Comparison of ENCODE assay signal across 15 cellular contexts in genomic region chr20:5780233-5781217, GRCh38. TPM values are rescaled to one million over a fixed set of nuclear protein-coding genes. Genes with fewer than 3 reads are reported as not detected.
DNase-seq lines count a peak whose midpoint lies in the region; ATAC-seq, FAIRE-seq and TF ChIP-seq lines count a peak whose summit lies in the region.
"Had no signal": no experiment of that assay in that cellular context is flagged by ENCODE, and none has a peak within 500 bp of the region (broad histone marks: within the 10 kb centered on the region; RNA-seq: fewer than 3 reads in every experiment).

No MANE protein-coding gene starts in this region.

- no peak overlapping the region for H2AFZ ChIP-seq in fibroblast of lung (ENCODE audit: low read length)

- no peak overlapping the region for H3K4me3 ChIP-seq in CD8-positive, alpha-beta memory T cell (ENCODE audit: low read length)
- H3K4me3 ChIP-seq in fibroblast of lung (replicated peaks in 1 of 4; ENCODE audit: control extremely low read depth in 1 of 4, insufficient read depth in 1 of 4, low read depth in 3 of 4, low read length in 4 of 4) = no peak overlapping the region

- H3K27me3 Mint-ChIP-seq in CD8-positive, alpha-beta memory T cell = no peaks in the 10 kb centered on the region

- CTCF ChIA-PET in CD8-positive, alpha-beta memory T cell (lab: Charles Lee) = interaction anchor here (1.2 to 1.7 kb wide), 2 partner anchors 211 to 251 kb away, joined by 3 to 5 read pairs; no protein-coding TSS in a partner anchor

- ATAC-seq in HG03469 (IDR thresholded peaks at IDR 0.05; ENCODE audit: unreplicated experiment) = peak; percentile 38

- no peak for TF ChIP-seq CTCF in fibroblast of lung (conservative IDR thresholded peaks at IDR 0.05 in 1 of 2, IDR thresholded peaks at IDR 0.05 in 1 of 2; ENCODE audit: low read depth in 1 of 2, low read length in 2 of 2)

- H3K4me2 ChIP-seq in fibroblast of lung (ENCODE audit: extremely low read depth, insufficient read depth, low read length) = no peak overlapping the region

- peaks cover 0 to 14% (median 3%) of the 10 kb centered on the region in 3 donors for H3K4me1 Mint-ChIP-seq in CD8-positive, alpha-beta memory T cell
- H3K4me1 Mint-ChIP-seq: CD14-positive monocyte had no signal

- H3K4me3 Mint-ChIP-seq in CD8-positive, alpha-beta memory T cell = no peak overlapping the region
- H3K4me3 Mint-ChIP-seq: CD14-positive monocyte had no signal

- peak overlapping the region in 3 of 8 donors; percentile 38 to 84 (median 42) for H3K27ac Mint-ChIP-seq in CD8-positive, alpha-beta memory T cell

- FAIRE-seq in urothelium cell line (lab: Jason Lieb, UNC) = no peak
- FAIRE-seq: bronchial epithelial cell, endothelial cell of umbilical vein, TTC549 had no signal

- no peaks in the 10 kb centered on the region for H3K4me1 ChIP-seq in CD8-positive, alpha-beta memory T cell (ENCODE audit: insufficient read depth, low read length)
- H3K4me1 ChIP-seq in fibroblast of lung (ENCODE audit: control insufficient read depth, extremely low read depth, insufficient read depth, low read length) = no peaks in the 10 kb centered on the region

- H3K9me3 Mint-ChIP-seq in CD8-positive, alpha-beta memory T cell = no peaks in the 10 kb centered on the region
- H3K9me3 Mint-ChIP-seq: CD14-positive monocyte had no signal

- H3K9me3 ChIP-seq in CD8-positive, alpha-beta memory T cell (ENCODE audit: low read length) = no peaks in the 10 kb centered on the region
- no peaks in the 10 kb centered on the region for H3K9me3 ChIP-seq in fibroblast of lung (ENCODE audit: control insufficient read depth, insufficient read depth, low read depth, low read length)

- DNase-seq in A172 (ENCODE audit: low spot score) (peak; percentile 30), fibroblast of lung (ENCODE audit: low read depth in 2 of 2) (peak; percentile 28 to 36), urothelium cell line (ENCODE audit: low spot score) (no peak), NCI-H128 (lab: John Stamatoyannopoulos, UW; ENCODE audit: unreplicated experiment) (no peak), SHP77 treated with DMSO at 0.1 percent for 48 hours (lab: John Stamatoyannopoulos, UW) (no peak)
- no peak for DNase-seq in CD8-positive, alpha-beta memory T cell
- DNase-seq: activated T-cell treated with anti-CD3 and anti-CD28 coated beads, Interleukin-2, amount 50 U/mL, for 1 hour; NCI-H1092; NCI-H446 treated with DMSO at 0.1 percent for 48 hours; retina had no signal

- H3K9ac ChIP-seq in fibroblast of lung (ENCODE audit: insufficient read depth, low read length) = no peak overlapping the region

- H3K27me3 ChIP-seq in CD8-positive, alpha-beta memory T cell (ENCODE audit: insufficient read depth, low read length, poor library complexity, severe bottlenecking) = no peaks in the 10 kb centered on the region
- no peaks in the 10 kb centered on the region for H3K27me3 ChIP-seq in fibroblast of lung (ENCODE audit: control insufficient read depth, insufficient read depth, low read length)

- no peaks in the 10 kb centered on the region for H4K20me1 ChIP-seq in fibroblast of lung (ENCODE audit: control insufficient read depth, extremely low read depth, insufficient read depth, low read length)

- peak overlapping the region; percentile 47 for H3K27ac ChIP-seq in CD8-positive, alpha-beta memory T cell (ENCODE audit: low read depth, low read length)
- H3K27ac ChIP-seq in fibroblast of lung (ENCODE audit: insufficient read depth, low read length) = no peak overlapping the region

- peaks cover 2% of the 10 kb centered on the region for H3K36me3 ChIP-seq in CD8-positive, alpha-beta memory T cell (ENCODE audit: insufficient read depth, low read length)
- no peaks in the 10 kb centered on the region for H3K36me3 ChIP-seq in fibroblast of lung (ENCODE audit: control insufficient read depth, insufficient read depth, low read length)

- POLR2A ChIA-PET in CD8-positive, alpha-beta memory T cell (lab: Charles Lee) = no interaction called here

- peaks cover 8 to 62% (median 16%) of the 10 kb centered on the region in 3 donors for H3K36me3 Mint-ChIP-seq in CD8-positive, alpha-beta memory T cell

- no peaks in the 10 kb centered on the region for H3K79me2 ChIP-seq in fibroblast of lung (ENCODE audit: control insufficient read depth, insufficient read depth, low read length)

RNA-seq across cellular contexts. Expression of gene SHLD1, which starts 30.3 kb away (rescaled TPM):
- 3.6 and 4.3 TPM in 2 replicates for total RNA-seq in A172 (2014; rRNA removed; shearing (Covaris generic))
- total RNA-seq in CD8-positive, alpha-beta memory T cell = 1 to 10 TPM; 7.7 to 9.1 TPM
- polyA plus RNA-seq in CD8-positive, alpha-beta memory T cell = 18.8 TPM
- 2.6 and 3.3 TPM in 2 replicates for total RNA-seq in fibroblast of lung
- polyA plus RNA-seq in fibroblast of lung = 4.2 TPM in 2 replicates
- polyA plus RNA-seq in fibroblast of lung (2012) = 4.3 and 5.4 TPM in 2 replicates
- polyA minus RNA-seq in fibroblast of lung (ENCODE audit: low replicate concordance) = 3.9 TPM in 1 of 2 replicates, not detected in the other

Comparison
In these comparisons a context has a peak if more than half of its experiments do, and no peak if none do; other contexts are left out.
1. DNase-seq: peak in A172 (single experiment) and fibroblast of lung (2 of 2); none in CD8-positive, alpha-beta memory T cell (0 of 5), urothelium cell line (single experiment), NCI-H128 (single experiment) and SHP77 treated with DMSO at 0.1 percent for 48 hours (single experiment).